Comparison of ENCODE assay signal across 21 cellular contexts in genomic region chr1:224496826-224497225, GRCh38.
DNase-seq lines count a peak whose midpoint lies in the region; ATAC-seq and TF ChIP-seq lines count a peak whose summit lies in the region.
"Had no signal": no experiment of that assay in that cellular context is flagged by ENCODE, and none has a peak within 500 bp of the region (broad histone marks: within the 10 kb centered on the region; RNA-seq: fewer than 3 reads in every experiment).

No MANE protein-coding gene starts in this region.

- H3K4me1 Mint-ChIP-seq in CD14-positive monocyte: peaks cover 57% of the 10 kb centered on the region
- H3K4me1 Mint-ChIP-seq in dendritic cell treated with granulocyte-macrophage colony-stimulating factor and Interleukin-4, amounts not matched to agents 40 ng/mL and 50 ng/mL, for 4 days (ENCODE audit: low read depth): peaks cover 78% of the 10 kb centered on the region

- POLR2A ChIA-PET in PC-9 (lab: Charles Lee; ENCODE audit: unreplicated experiment): no interaction called here

- no peaks in the 10 kb centered on the region for H3K27me3 ChIP-seq in BLaER1 treated with 17β-estradiol and CSF1 and Interleukin-3, amounts not matched to agents 10 nM and 100 nM
- no peaks in the 10 kb centered on the region for H3K27me3 ChIP-seq in PC-9 (ENCODE audit: insufficient read depth, low read depth)
- H3K27me3 ChIP-seq: SJCRH30 had no signal

- H3K27ac Mint-ChIP-seq in CD14-positive monocyte: peak overlapping the region; percentile 79 to 100 (median 98)
- H3K27ac Mint-ChIP-seq in dendritic cell treated with granulocyte-macrophage colony-stimulating factor and Interleukin-4, amounts not matched to agents 40 ng/mL and 50 ng/mL, for 4 days: peak overlapping the region; percentile 88
- H3K27ac Mint-ChIP-seq: B cell, progenitor cell of endocrine pancreas had no signal

- H3K4me2 ChIP-seq in BLaER1 treated with 17β-estradiol and CSF1 and Interleukin-3, amounts not matched to agents 10 nM and 100 nM: peak overlapping the region in 8 of 11 experiments; percentile 88 to 96 (median 94); a peak in 15 of 22 replicates
- no peak overlapping the region for H3K4me2 ChIP-seq in PC-9

- no peaks in the 10 kb centered on the region for H3K79me2 ChIP-seq in PC-9 (ENCODE audit: low read depth)

- no peak for ATAC-seq in HG03520 (IDR thresholded peaks at IDR 0.05; ENCODE audit: unreplicated experiment)
- ATAC-seq: HCT116 had no signal

- H3K27me3 Mint-ChIP-seq in CD14-positive monocyte (ENCODE audit: low read depth in 3 of 3): peaks cover 0 to 2% (median 0%) of the 10 kb centered on the region in 3 donors
- no peaks in the 10 kb centered on the region for H3K27me3 Mint-ChIP-seq in dendritic cell treated with granulocyte-macrophage colony-stimulating factor and Interleukin-4, amounts not matched to agents 40 ng/mL and 50 ng/mL, for 4 days
- H3K27me3 Mint-ChIP-seq: B cell had no signal

- peaks cover 38% of the 10 kb centered on the region for H3F3A ChIP-seq in PC-9 (ENCODE audit: insufficient read depth, low read depth)

- no peak for DNase-seq in CD14-positive monocyte (ENCODE audit: low spot score)
- DNase-seq in PC-9: no peak
- DNase-seq in activated effector memory CD4-positive, alpha-beta T cell treated with Interleukin-2 at 50 U/mL for 16 hours: no peak
- no peak for DNase-seq in NCI-H187 (lab: John Stamatoyannopoulos, UW)
- DNase-seq: activated T-cell treated with anti-CD3 and anti-CD28 coated beads, Interleukin-2, amount 50 U/mL, for 4 hours; GDM1; islet precursor cell; KBM-7; mesendoderm; NCI-H1048; NCI-H526; SJCRH30; small intestine; stimulated activated CD4-positive, alpha-beta T cell treated with anti-CD3 and anti-CD28 coated beads, Interleukin-4, amount 100 ng/mL, for 24 hours; T-helper 9 cell had no signal

- peaks cover 0 to 2% of the 10 kb centered on the region in 2 donors for H3K36me3 Mint-ChIP-seq in CD14-positive monocyte
- H3K36me3 Mint-ChIP-seq in dendritic cell treated with granulocyte-macrophage colony-stimulating factor and Interleukin-4, amounts not matched to agents 40 ng/mL and 50 ng/mL, for 4 days (ENCODE audit: low read depth): peaks cover 5% of the 10 kb centered on the region

- 0 out of 2 replicates have a peak, but pooled peaks cover 4% of the 10 kb centered on the region for H3K9me2 ChIP-seq in PC-9 (ENCODE audit: insufficient read depth)

- intact Hi-C loops in CD14-positive monocyte (cut with micrococcal nuclease) (no loop called here), PC-9 (cut with micrococcal nuclease; ENCODE audit: unreplicated experiment) (no loop called here)
- intact Hi-C loops in dendritic cell treated with granulocyte-macrophage colony-stimulating factor and Interleukin-4, amounts not matched to agents 40 ng/mL and 50 ng/mL, for 4 days (cut with micrococcal nuclease): no loop called here

- 0 out of 22 replicates have a peak, but pooled peaks cover 0 to 7% (median 0%) of the 10 kb centered on the region in 11 experiments for H3K36me3 ChIP-seq in BLaER1 treated with 17β-estradiol and CSF1 and Interleukin-3, amounts not matched to agents 10 nM and 100 nM
- H3K36me3 ChIP-seq in PC-9 (ENCODE audit: low read depth): no peaks in the 10 kb centered on the region

- peaks cover 0 to 14% (median 12%) of the 10 kb centered on the region in 11 experiments; a peak in 18 of 22 replicates for H3K9me3 ChIP-seq in BLaER1 treated with 17β-estradiol and CSF1 and Interleukin-3, amounts not matched to agents 10 nM and 100 nM (replicated peaks in 1 of 11)
- no peaks in the 10 kb centered on the region for H3K9me3 ChIP-seq in PC-9 (ENCODE audit: insufficient read depth, low read depth)

- H4K20me1 ChIP-seq in BLaER1 treated with 17β-estradiol and CSF1 and Interleukin-3, amounts not matched to agents 10 nM and 100 nM: no peaks in the 10 kb centered on the region
- no peaks in the 10 kb centered on the region for H4K20me1 ChIP-seq in PC-9 (ENCODE audit: insufficient read depth)

- H2AFZ ChIP-seq in PC-9: no peak overlapping the region

- TF ChIP-seq CTCF in CD14-positive monocyte (IDR thresholded peaks at IDR 0.05) (no peak), PC-9 (conservative IDR thresholded peaks at IDR 0.05) (no peak)

- H3K4me1 ChIP-seq in BLaER1 treated with 17β-estradiol and CSF1 and Interleukin-3, amounts not matched to agents 10 nM and 100 nM: peaks cover 31 to 69% (median 57%) of the 10 kb centered on the region in 10 experiments
- peaks cover 60% of the 10 kb centered on the region for H3K4me1 ChIP-seq in PC-9 (replicated peaks; ENCODE audit: insufficient read depth)

- CTCF ChIA-PET in PC-9 (lab: Charles Lee): interaction anchor here (0.6 kb wide), 1 partner anchor 40 kb away, joined by 17 read pairs; no protein-coding TSS in a partner anchor

- peaks cover 0 to 3% (median 0%) of the 10 kb centered on the region in 7 donors for H3K9me3 Mint-ChIP-seq in CD14-positive monocyte
- no peaks in the 10 kb centered on the region for H3K9me3 Mint-ChIP-seq in dendritic cell treated with granulocyte-macrophage colony-stimulating factor and Interleukin-4, amounts not matched to agents 40 ng/mL and 50 ng/mL, for 4 days
- H3K9me3 Mint-ChIP-seq: activated T-cell treated with anti-CD3 and anti-CD28 coated beads, Interleukin-2, amount 50 U/mL, for 4 hours had no signal

- no peak overlapping the region for H3K4me3 ChIP-seq in BLaER1 treated with 17β-estradiol and CSF1 and Interleukin-3, amounts not matched to agents 10 nM and 100 nM
- no peak overlapping the region for H3K4me3 ChIP-seq in PC-9
- H3K4me3 ChIP-seq: SJCRH30 had no signal

- H3K27ac ChIP-seq in BLaER1 treated with 17β-estradiol and CSF1 and Interleukin-3, amounts not matched to agents 10 nM and 100 nM: peak overlapping the region in 9 of 11 experiments; percentile 77 to 98 (median 90); a peak in 16 of 22 replicates
- peak overlapping the region; percentile 99 for H3K27ac ChIP-seq in PC-9
- H3K27ac ChIP-seq: SJCRH30 had no signal

- peak overlapping the region in 5 of 11 experiments; percentile 72 to 83 (median 75); a peak in 5 of 22 replicates for H3K9ac ChIP-seq in BLaER1 treated with 17β-estradiol and CSF1 and Interleukin-3, amounts not matched to agents 10 nM and 100 nM

- no TSS peak for BruUV-seq in PC-9 (replicated peaks; lab: Mats Ljungman, UMichigan)

- H3K4me3 Mint-ChIP-seq in CD14-positive monocyte: no peak overlapping the region
- H3K4me3 Mint-ChIP-seq in dendritic cell treated with granulocyte-macrophage colony-stimulating factor and Interleukin-4, amounts not matched to agents 40 ng/mL and 50 ng/mL, for 4 days: no peak overlapping the region
- H3K4me3 Mint-ChIP-seq: B cell had no signal
